Comparison of ENCODE assay signal across 25 cellular contexts in the genomic region with DNA sequence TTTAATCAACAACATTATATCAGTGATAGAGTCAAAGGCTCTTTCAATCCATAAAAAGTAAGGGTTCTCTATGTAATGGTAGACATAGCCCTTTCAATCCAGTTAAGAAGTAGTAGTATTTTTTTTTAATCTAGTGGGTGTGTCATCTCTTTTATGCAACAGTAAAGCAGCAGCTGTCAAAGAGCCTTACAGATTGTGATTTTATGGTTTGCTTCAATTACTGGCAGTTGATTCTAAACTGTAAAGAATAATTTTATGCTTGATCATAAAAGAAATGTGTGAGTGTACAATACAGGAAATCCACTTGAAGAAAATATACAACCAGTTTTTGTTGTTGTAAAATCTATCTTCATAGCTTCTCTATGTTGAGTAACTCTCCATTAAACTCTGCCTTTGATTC.
"Had no signal": no experiment of that assay in that cellular context is flagged by ENCODE, and none has a peak within 500 bp of the region (broad histone marks: within the 10 kb centered on the region; RNA-seq: fewer than 3 reads in every experiment).

No MANE protein-coding gene starts in this region.

- DNase-seq: hippocampal formation; kidney; left ventricle myocardium inferior; mesendoderm; naive thymus-derived CD4-positive, alpha-beta T cell; ovary; retina; right cardiac atrium; stimulated activated CD4-positive, alpha-beta T cell treated with anti-CD3 and anti-CD28 coated beads, Interleukin-1b, Interleukin-23, amount 100 ng/mL, for 48 hours; stimulated activated CD4-positive, alpha-beta T cell treated with anti-CD3 and anti-CD28 coated beads, Interleukin-2, amount 100 ng/mL, for 48 hours; stimulated activated CD4-positive, alpha-beta T cell treated with anti-CD3 and anti-CD28 coated beads, Interleukin-4, amount 100 ng/mL, for 4 hours; stimulated activated CD8-positive, alpha-beta memory T cell treated with anti-CD3 and anti-CD28 coated beads, Interleukin-4, amount 100 ng/mL, for 48 hours; stimulated activated naive CD4-positive, alpha-beta T cell treated with Interleukin-2 at 50 U/mL for 16 hours; stimulated activated naive CD8-positive, alpha-beta T cell treated with anti-CD3 and anti-CD28 coated beads, Interleukin-15, amount 100 ng/mL, for 72 hours; substantia nigra; uterus had no signal

- H3K36me3 ChIP-seq: left ventricle myocardium inferior, ovary, tibial nerve, uterus had no signal

- H3K27me3 Mint-ChIP-seq: naive thymus-derived CD4-positive, alpha-beta T cell; natural killer cell treated with Interleukin-12 subunit alpha and Interleukin-12 subunit beta and Interleukin-15 and Interleukin-18, amount 100 ng/mL, for 72 hours; progenitor cell of endocrine pancreas; stimulated activated memory B cell treated with anti-CD40 and anti-IgM and Interleukin-4, amounts not matched to agents 10 μg/mL and 1 μg/mL and 100 μg/mL, for 72 hours; stimulated activated naive CD8-positive, alpha-beta T cell treated with anti-CD3 and anti-CD28 coated beads, Interleukin-15, amount 100 ng/mL, for 72 hours; type B pancreatic cell had no signal

- ATAC-seq: naive thymus-derived CD4-positive, alpha-beta T cell; natural killer cell treated with Interleukin-12 subunit alpha and Interleukin-12 subunit beta and Interleukin-15 and Interleukin-18, amount 100 ng/mL, for 72 hours; right cardiac atrium; sciatic nerve; stimulated activated memory B cell treated with anti-CD40 and anti-IgM and Interleukin-4, amounts not matched to agents 10 μg/mL and 1 μg/mL and 100 μg/mL, for 72 hours; stimulated activated naive CD8-positive, alpha-beta T cell treated with anti-CD3 and anti-CD28 coated beads, Interleukin-15, amount 100 ng/mL, for 72 hours had no signal

- H3K4me1 ChIP-seq: left ventricle myocardium inferior, tibial nerve, uterus had no signal

- H3K27me3 ChIP-seq: ovary, tibial nerve, uterus had no signal

- H3K36me3 Mint-ChIP-seq: naive thymus-derived CD4-positive, alpha-beta T cell; natural killer cell treated with Interleukin-12 subunit alpha and Interleukin-12 subunit beta and Interleukin-15 and Interleukin-18, amount 100 ng/mL, for 72 hours; stimulated activated memory B cell treated with anti-CD40 and anti-IgM and Interleukin-4, amounts not matched to agents 10 μg/mL and 1 μg/mL and 100 μg/mL, for 72 hours; type B pancreatic cell had no signal

- H3K9me3 Mint-ChIP-seq: stimulated activated memory B cell treated with anti-CD40 and anti-IgM and Interleukin-4, amounts not matched to agents 10 μg/mL and 1 μg/mL and 100 μg/mL, for 72 hours; type B pancreatic cell had no signal

- H3K9me3 ChIP-seq: ovary, tibial nerve, uterus had no signal

- H3K27ac ChIP-seq: left ventricle myocardium inferior, ovary, skin epidermis, tibial nerve, uterus had no signal

- H3K27ac Mint-ChIP-seq: mesothelial cell of epicardium; naive thymus-derived CD4-positive, alpha-beta T cell; natural killer cell treated with Interleukin-12 subunit alpha and Interleukin-12 subunit beta and Interleukin-15 and Interleukin-18, amount 100 ng/mL, for 72 hours; progenitor cell of endocrine pancreas; stimulated activated memory B cell treated with anti-CD40 and anti-IgM and Interleukin-4, amounts not matched to agents 10 μg/mL and 1 μg/mL and 100 μg/mL, for 72 hours; stimulated activated naive CD8-positive, alpha-beta T cell treated with anti-CD3 and anti-CD28 coated beads, Interleukin-15, amount 100 ng/mL, for 72 hours; type B pancreatic cell had no signal

- H3K4me1 Mint-ChIP-seq: naive thymus-derived CD4-positive, alpha-beta T cell; stimulated activated memory B cell treated with anti-CD40 and anti-IgM and Interleukin-4, amounts not matched to agents 10 μg/mL and 1 μg/mL and 100 μg/mL, for 72 hours; stimulated activated naive CD8-positive, alpha-beta T cell treated with anti-CD3 and anti-CD28 coated beads, Interleukin-15, amount 100 ng/mL, for 72 hours had no signal

- H3K4me3 Mint-ChIP-seq: mesothelial cell of epicardium; naive thymus-derived CD4-positive, alpha-beta T cell; natural killer cell treated with Interleukin-12 subunit alpha and Interleukin-12 subunit beta and Interleukin-15 and Interleukin-18, amount 100 ng/mL, for 72 hours; stimulated activated memory B cell treated with anti-CD40 and anti-IgM and Interleukin-4, amounts not matched to agents 10 μg/mL and 1 μg/mL and 100 μg/mL, for 72 hours; stimulated activated naive CD8-positive, alpha-beta T cell treated with anti-CD3 and anti-CD28 coated beads, Interleukin-15, amount 100 ng/mL, for 72 hours; type B pancreatic cell had no signal

- H3K4me3 ChIP-seq: left ventricle myocardium inferior, lung, ovary, skin epidermis, tibial nerve, uterus had no signal
